19 cellular contexts compared by ENCODE assay signal in genomic region chr7:49398730-49399129, GRCh38.
DNase-seq lines count a peak whose midpoint lies in the region; ATAC-seq and TF ChIP-seq lines count a peak whose summit lies in the region.
"Had no signal": no experiment of that assay in that cellular context is flagged by ENCODE, and none has a peak within 500 bp of the region (broad histone marks: within the 10 kb centered on the region; RNA-seq: fewer than 3 reads in every experiment).

No MANE protein-coding gene starts in this region.

- H3K36me3 Mint-ChIP-seq in activated naive CD8-positive, alpha-beta T cell treated with anti-CD3 and anti-CD28 coated beads, Interleukin-2, amount 50 U/mL, for 24 hours (ENCODE audit: low read depth) = no peaks in the 10 kb centered on the region
- H3K36me3 Mint-ChIP-seq: natural killer cell had no signal

- no peak overlapping the region for H3K27ac Mint-ChIP-seq in activated naive CD8-positive, alpha-beta T cell treated with anti-CD3 and anti-CD28 coated beads, Interleukin-2, amount 50 U/mL, for 24 hours
- H3K27ac Mint-ChIP-seq: natural killer cell had no signal

- intact Hi-C loops in mucosa of descending colon (cut with DNase I, micrococcal nuclease) (no loop called here), head of caudate nucleus (cut with DNase I) (no loop called here)

- no peaks in the 10 kb centered on the region for H3K4me1 Mint-ChIP-seq in activated naive CD8-positive, alpha-beta T cell treated with anti-CD3 and anti-CD28 coated beads, Interleukin-2, amount 50 U/mL, for 24 hours
- H3K4me1 Mint-ChIP-seq: natural killer cell had no signal

- DNase-seq in MG63 = peak; percentile 71
- DNase-seq in astrocyte of the cerebellum (ENCODE audit: low read depth) = peak; percentile 90
- DNase-seq in kidney tubule cell (ENCODE audit: low spot score) = peak; percentile 88
- DNase-seq in mucosa of descending colon = no peak
- DNase-seq in head of caudate nucleus = no peak
- DNase-seq in activated naive CD8-positive, alpha-beta T cell treated with anti-CD3 and anti-CD28 coated beads, Interleukin-2, amount 50 U/mL, for 24 hours = no peak
- DNase-seq: activated gamma-delta T cell treated with Interleukin-2 at 50 U/mL for 16 hours; C1 segment of cervical spinal cord; left colon; natural killer cell; NCI-H187; NCI-H526; stimulated activated CD4-positive, alpha-beta T cell treated with anti-CD3 and anti-CD28 coated beads, Interleukin-4, amount 100 ng/mL, for 24 hours; upper lobe of right lung had no signal

- no peak overlapping the region for H3K4me3 Mint-ChIP-seq in activated naive CD8-positive, alpha-beta T cell treated with anti-CD3 and anti-CD28 coated beads, Interleukin-2, amount 50 U/mL, for 24 hours
- H3K4me3 Mint-ChIP-seq: natural killer cell had no signal

- no peaks in the 10 kb centered on the region for H3K27me3 Mint-ChIP-seq in activated naive CD8-positive, alpha-beta T cell treated with anti-CD3 and anti-CD28 coated beads, Interleukin-2, amount 50 U/mL, for 24 hours

- no peaks in the 10 kb centered on the region for H3K27me3 ChIP-seq in MG63
- H3K27me3 ChIP-seq: cardiac muscle cell, upper lobe of right lung had no signal

- H3K36me3 ChIP-seq in MG63 = no peaks in the 10 kb centered on the region
- no peaks in the 10 kb centered on the region for H3K36me3 ChIP-seq in mucosa of descending colon (ENCODE audit: low read depth)
- H3K36me3 ChIP-seq: cardiac muscle cell, upper lobe of right lung had no signal

- peak; percentile 60 for ATAC-seq in GM18867 (IDR thresholded peaks at IDR 0.05; ENCODE audit: unreplicated experiment)
- ATAC-seq in activated CD4-positive, CD25-positive, alpha-beta regulatory T cell treated with anti-CD3 and anti-CD28 coated beads, Interleukin-2, amount 50 U/mL, for 24 hours = no peak
- no peak for ATAC-seq in mucosa of descending colon
- no peak for ATAC-seq in activated naive CD8-positive, alpha-beta T cell treated with anti-CD3 and anti-CD28 coated beads, Interleukin-2, amount 50 U/mL, for 24 hours
- ATAC-seq: K562, left colon, natural killer cell, sciatic nerve, upper lobe of right lung had no signal

- no peaks in the 10 kb centered on the region for H3K4me1 ChIP-seq in mucosa of descending colon (ENCODE audit: low read depth)
- H3K4me1 ChIP-seq: upper lobe of right lung had no signal

- H3K9me3 Mint-ChIP-seq in activated naive CD8-positive, alpha-beta T cell treated with anti-CD3 and anti-CD28 coated beads, Interleukin-2, amount 50 U/mL, for 24 hours = no peaks in the 10 kb centered on the region

- H3K4me3 ChIP-seq in MG63 = no peak overlapping the region
- H3K4me3 ChIP-seq in astrocyte of the cerebellum (ENCODE audit: low read depth, low read length) = no peak overlapping the region
- no peak overlapping the region for H3K4me3 ChIP-seq in mucosa of descending colon
- H3K4me3 ChIP-seq: cardiac muscle cell, K562, upper lobe of right lung had no signal

- no peak for TF ChIP-seq CTCF in astrocyte of the cerebellum (IDR thresholded peaks at IDR 0.05; ENCODE audit: low read depth, low read length, missing control alignments)
- TF ChIP-seq CTCF in mucosa of descending colon (IDR thresholded peaks at IDR 0.05) = no peak

- H3K9me3 ChIP-seq in MG63 = no peaks in the 10 kb centered on the region
- no peaks in the 10 kb centered on the region for H3K9me3 ChIP-seq in mucosa of descending colon
- H3K9me3 ChIP-seq: upper lobe of right lung had no signal

- in situ Hi-C loops in astrocyte of the cerebellum (cut with HindIII; ENCODE audit: low sequenced_read_pairs) = no loop called here

Comparison
In these comparisons a context has a peak if more than half of its experiments do, and no peak if none do; other contexts are left out.
1. DNase-seq: peak in MG63 (single experiment), astrocyte of the cerebellum (single experiment) and kidney tubule cell (single experiment); none in mucosa of descending colon (0 of 3), head of caudate nucleus (0 of 42) and activated naive CD8-positive, alpha-beta T cell treated with anti-CD3 and anti-CD28 coated beads, Interleukin-2, amount 50 U/mL, for 24 hours (single experiment).